ENCODE assay signal across 9 cellular contexts in genomic region chr11:35235944-35236666, GRCh38.
DNase-seq lines count a peak whose midpoint lies in the region; ATAC-seq, FAIRE-seq and TF ChIP-seq lines count a peak whose summit lies in the region.
"Had no signal": no experiment of that assay in that cellular context is flagged by ENCODE, and none has a peak within 500 bp of the region (broad histone marks: within the 10 kb centered on the region; RNA-seq: fewer than 3 reads in every experiment).

No MANE protein-coding gene starts in this region.

- no TSS peak for BruUV-seq in HepG2 (replicated peaks; lab: Mats Ljungman, UMichigan)

- POLR2A ChIA-PET in HepG2 (lab: Yijun Ruan, JAX), result no interaction called here

- peak; percentile 34 to 89 (median 74) for ATAC-seq in right lobe of liver
- no peak for ATAC-seq in HepG2
- ATAC-seq in activated T-cell treated with anti-CD3 and anti-CD28 coated beads, Interleukin-2, amount 50 U/mL, for 72 hours (replicated peaks in 1 of 2), result peak; percentile 77 to 87

- peak overlapping the region in 2 of 3 donors; percentile 7 to 13 for H3K27ac ChIP-seq in right lobe of liver
- no peak overlapping the region for H3K27ac ChIP-seq in HepG2 (ENCODE audit: extremely low read length, insufficient read depth, low read length)
- H3K27ac ChIP-seq: BLaER1 had no signal

- CTCF ChIA-PET in HepG2 (lab: Yijun Ruan, JAX; ENCODE audit: low intra/inter-chr PET ratio, low total read pairs), result no interaction called here

- 24% methylated on average over 2 of the region's 4 CpGs for WGBS in right lobe of liver (ENCODE audit: insufficient coverage, low coverage, low lambda C conversion rate, missing lambda C conversion rate)
- 40% methylated on average over 4 of the region's 4 CpGs for WGBS in HepG2 (ENCODE audit: low lambda C conversion rate)

- DNase-seq in right lobe of liver (peak in 1 of 3 donors; percentile 64), HepG2 (ENCODE audit: low spot score) (no peak), kidney tubule cell (ENCODE audit: low spot score) (peak; percentile 94), urothelium cell line (ENCODE audit: low spot score) (peak; percentile 74), cerebellar nuclear complex (lab: John Stamatoyannopoulos, UW) (no peak), NCI-H526 (lab: John Stamatoyannopoulos, UW) (no peak), cortex of kidney (lab: John Stamatoyannopoulos, UW) (no peak)
- DNase-seq in activated T-cell treated with anti-CD3 and anti-CD28 coated beads, Interleukin-2, amount 50 U/mL, for 72 hours, result peak; percentile 71 to 79

- H4K20me1 ChIP-seq in HepG2 (ENCODE audit: insufficient read depth, low read length), result no peaks in the 10 kb centered on the region
- H4K20me1 ChIP-seq: BLaER1 had no signal

- H3K9me3 ChIP-seq in right lobe of liver (no peaks in the 10 kb centered on the region), HepG2 (ENCODE audit: low read length) (no peaks in the 10 kb centered on the region)
- H3K9me3 ChIP-seq: BLaER1 had no signal

- no peak for TF ChIP-seq RAD21 in HepG2 (CRISPR knock-in tag; IDR thresholded peaks at IDR 0.05)

- TF ChIP-seq CTCF in right lobe of liver (IDR thresholded peaks at IDR 0.05) (no peak), HepG2 (CRISPR knock-in tag; IDR thresholded peaks at IDR 0.05) (no peak)

- in situ Hi-C loops in HepG2 (cut with HindIII; ENCODE audit: extremely low pct_ligation_motif_present, low pct_unique_long_range_greater_than_20kb), result loop anchor here (5.0 kb wide), 1 partner anchor 309 kb away; no protein-coding TSS in a partner anchor

- no peaks in the 10 kb centered on the region for H3K27me3 ChIP-seq in right lobe of liver
- peaks cover 0 to 1% of the 10 kb centered on the region in 2 experiments; a peak in 1 of 5 replicates for H3K27me3 ChIP-seq in HepG2 (ENCODE audit: control insufficient read depth in 1 of 2, insufficient read depth in 2 of 2, low read length in 2 of 2)
- H3K27me3 ChIP-seq: BLaER1 had no signal

- H3K4me1 Mint-ChIP-seq in activated T-cell treated with anti-CD3 and anti-CD28 coated beads, Interleukin-2, amount 50 U/mL, for 72 hours (ENCODE audit: low read depth), result peaks cover 84% of the 10 kb centered on the region

- H3K9ac ChIP-seq in HepG2 (ENCODE audit: insufficient read depth, low read depth, low read length), result no peak overlapping the region
- H3K9ac ChIP-seq: BLaER1 had no signal

- H3K36me3 ChIP-seq in right lobe of liver (no peaks in the 10 kb centered on the region), HepG2 (replicated peaks in 1 of 2; ENCODE audit: control insufficient read depth in 1 of 2, insufficient read depth in 2 of 2, low read length in 2 of 2) (no peaks in the 10 kb centered on the region)

- FAIRE-seq in HepG2 (lab: Jason Lieb, UNC) (no peak), urothelium cell line (lab: Jason Lieb, UNC) (no peak)

- H3K4me3 ChIP-seq in right lobe of liver (no peak overlapping the region), HepG2 (replicated peaks in 1 of 3; ENCODE audit: insufficient read depth in 1 of 3, low read depth in 2 of 3, low read length in 3 of 3) (no peak overlapping the region)
- H3K4me3 ChIP-seq: BLaER1 had no signal

- no peak for TF ChIP-seq EP300 in HepG2 (IDR thresholded peaks at IDR 0.05; ENCODE audit: low read depth in 2 of 2, low read length in 2 of 2)
- TF ChIP-seq EP300 in HepG2 (CRISPR knock-in tag; IDR thresholded peaks at IDR 0.05; ENCODE audit: borderline replicate concordance), result no peak

- no peak overlapping the region for H2AFZ ChIP-seq in HepG2 (ENCODE audit: low read length)

- H3K4me1 ChIP-seq in right lobe of liver (peaks cover 0 to 18% (median 3%) of the 10 kb centered on the region in 4 donors), HepG2 (ENCODE audit: insufficient read depth, low read length) (peaks cover 32% of the 10 kb centered on the region; the same call in 1 of the 2 replicates)

- peak overlapping the region; percentile 27 to 35 for H3K4me3 Mint-ChIP-seq in activated T-cell treated with anti-CD3 and anti-CD28 coated beads, Interleukin-2, amount 50 U/mL, for 72 hours

- H3K36me3 Mint-ChIP-seq in activated T-cell treated with anti-CD3 and anti-CD28 coated beads, Interleukin-2, amount 50 U/mL, for 72 hours (ENCODE audit: insufficient read depth in 2 of 2), result peaks cover 6 to 20% of the 10 kb centered on the region in 2 donors

- no peaks in the 10 kb centered on the region for H3K79me2 ChIP-seq in HepG2 (ENCODE audit: insufficient read depth, low read length)

- H3K4me2 ChIP-seq in HepG2 (ENCODE audit: low read depth, low read length), result no peak overlapping the region
- H3K4me2 ChIP-seq: BLaER1 had no signal

- peak overlapping the region; percentile 65 for H3K27ac Mint-ChIP-seq in activated T-cell treated with anti-CD3 and anti-CD28 coated beads, Interleukin-2, amount 50 U/mL, for 72 hours

- intact Hi-C loops in right lobe of liver (cut with DNase I) (no loop called here), HepG2 (cut with micrococcal nuclease; ENCODE audit: unreplicated experiment) (no loop called here)

- TF ChIP-seq POLR2A in right lobe of liver (IDR thresholded peaks at IDR 0.05) (no peak), HepG2 (IDR thresholded peaks at IDR 0.05; ENCODE audit: insufficient read depth in 1 of 2, low read depth in 2 of 2, low read length in 2 of 2) (no peak)

- peaks cover 2 to 9% of the 10 kb centered on the region in 2 donors for H3K9me3 Mint-ChIP-seq in activated T-cell treated with anti-CD3 and anti-CD28 coated beads, Interleukin-2, amount 50 U/mL, for 72 hours

- H3K27me3 Mint-ChIP-seq in activated T-cell treated with anti-CD3 and anti-CD28 coated beads, Interleukin-2, amount 50 U/mL, for 72 hours (ENCODE audit: low read depth), result no peaks in the 10 kb centered on the region

TF ChIP-seq in HepG2, 621 proteins besides CTCF, POLR2A, EP300 and RAD21:
- no peak for TF ChIP-seq TFE3 (CRISPR knock-in tag; IDR thresholded peaks at IDR 0.05)
- TF ChIP-seq SP1 (IDR thresholded peaks at IDR 0.05), result no peak
- no peak for TF ChIP-seq SP1 (CRISPR knock-in tag; IDR thresholded peaks at IDR 0.05)
- no peak for TF ChIP-seq ZNF34 (CRISPR knock-in tag; IDR thresholded peaks at IDR 0.05; ENCODE audit: borderline replicate concordance)
TF ChIP-seq in HepG2: peak in this region for 0.

Comparison
In these comparisons a context has a peak if more than half of its experiments do, and no peak if none do; other contexts are left out.
1. DNase-seq: peak in activated T-cell treated with anti-CD3 and anti-CD28 coated beads, Interleukin-2, amount 50 U/mL, for 72 hours (2 of 2), kidney tubule cell (single experiment) and urothelium cell line (single experiment); none in HepG2 (single experiment), cerebellar nuclear complex (0 of 2), NCI-H526 (0 of 2) and cortex of kidney (single experiment).